1 cellular context compared by ENCODE assay signal in genomic region chr17:13353590-13353989, GRCh38.
TF ChIP-seq lines count a peak whose summit lies in the region.

No MANE protein-coding gene starts in this region.

TF ChIP-seq in SK-N-SH, 30 proteins besides CTCF, POLR2A, EP300 and RAD21:
- TF ChIP-seq RFX5 (IDR thresholded peaks at IDR 0.05; ENCODE audit: low read length) (no peak), JUND (IDR thresholded peaks at IDR 0.05) (peak; percentile 97), NFIC (IDR thresholded peaks at IDR 0.05; ENCODE audit: borderline replicate concordance) (peak; percentile 99), SIN3A (IDR thresholded peaks at IDR 0.05; ENCODE audit: borderline replicate concordance, low read depth, low read length) (peak; percentile 92; the same call in 1 of the 2 replicates), EZH2phosphoT487 (IDR thresholded peaks at IDR 0.05; ENCODE audit: borderline replicate concordance, low read depth) (no peak), YY1 (IDR thresholded peaks at IDR 0.05; ENCODE audit: low read depth) (peak; percentile 75), RXRA (IDR thresholded peaks at IDR 0.05; ENCODE audit: borderline replicate concordance, low read depth) (peak; percentile 97), GATA2 (CRISPR knock-in tag; IDR thresholded peaks at IDR 0.05) (no peak), MEF2A (IDR thresholded peaks at IDR 0.05; ENCODE audit: borderline replicate concordance, low read depth) (peak; percentile 86), GABPA (IDR thresholded peaks at IDR 0.05; ENCODE audit: low read depth) (no peak; the same call in 1 of the 2 replicates), FOXM1 (IDR thresholded peaks at IDR 0.05; ENCODE audit: low read depth) (peak; percentile 99), ELF1 (IDR thresholded peaks at IDR 0.05) (0 out of 2 replicates have a peak, but pooled peaks have one; percentile 53), TCF12 (IDR thresholded peaks at IDR 0.05) (peak; percentile 100), REST (IDR thresholded peaks at IDR 0.05; ENCODE audit: low read depth, low read length) (no peak; the same call in 1 of the 2 replicates), TEAD4 (IDR thresholded peaks at IDR 0.05; ENCODE audit: borderline replicate concordance, insufficient read depth) (peak; percentile 99), MXI1 (IDR thresholded peaks at IDR 0.05; ENCODE audit: low read depth, low read length) (peak; percentile 49), NRF1 (IDR thresholded peaks at IDR 0.05; ENCODE audit: low read depth, low read length) (no peak), PBX3 (IDR thresholded peaks at IDR 0.05) (peak; percentile 99), MAX (IDR thresholded peaks at IDR 0.05; ENCODE audit: low read depth) (peak; percentile 98), TAF1 (IDR thresholded peaks at IDR 0.05; ENCODE audit: borderline replicate concordance, low read depth, low read length) (peak; percentile 59; the same call in 1 of the 2 replicates), FOSL2 (IDR thresholded peaks at IDR 0.05; ENCODE audit: borderline replicate concordance, low read depth) (peak; percentile 78), FOXJ3 (CRISPR knock-in tag; IDR thresholded peaks at IDR 0.05) (no peak), SMC3 (IDR thresholded peaks at IDR 0.05; ENCODE audit: low read depth, low read length) (peak; percentile 28), CHD2 (IDR thresholded peaks at IDR 0.05; ENCODE audit: low read length, partially characterized antibody) (no peak), POLR2AphosphoS5 (IDR thresholded peaks at IDR 0.05; ENCODE audit: low read depth, low read length) (peak; percentile 98), RCOR1 (IDR thresholded peaks at IDR 0.05; ENCODE audit: low read length) (peak; percentile 62; the same call in 1 of the 2 replicates), USF1 (IDR thresholded peaks at IDR 0.05; ENCODE audit: borderline replicate concordance, low read depth) (peak; percentile 58)
- TF ChIP-seq, protein P1, sequence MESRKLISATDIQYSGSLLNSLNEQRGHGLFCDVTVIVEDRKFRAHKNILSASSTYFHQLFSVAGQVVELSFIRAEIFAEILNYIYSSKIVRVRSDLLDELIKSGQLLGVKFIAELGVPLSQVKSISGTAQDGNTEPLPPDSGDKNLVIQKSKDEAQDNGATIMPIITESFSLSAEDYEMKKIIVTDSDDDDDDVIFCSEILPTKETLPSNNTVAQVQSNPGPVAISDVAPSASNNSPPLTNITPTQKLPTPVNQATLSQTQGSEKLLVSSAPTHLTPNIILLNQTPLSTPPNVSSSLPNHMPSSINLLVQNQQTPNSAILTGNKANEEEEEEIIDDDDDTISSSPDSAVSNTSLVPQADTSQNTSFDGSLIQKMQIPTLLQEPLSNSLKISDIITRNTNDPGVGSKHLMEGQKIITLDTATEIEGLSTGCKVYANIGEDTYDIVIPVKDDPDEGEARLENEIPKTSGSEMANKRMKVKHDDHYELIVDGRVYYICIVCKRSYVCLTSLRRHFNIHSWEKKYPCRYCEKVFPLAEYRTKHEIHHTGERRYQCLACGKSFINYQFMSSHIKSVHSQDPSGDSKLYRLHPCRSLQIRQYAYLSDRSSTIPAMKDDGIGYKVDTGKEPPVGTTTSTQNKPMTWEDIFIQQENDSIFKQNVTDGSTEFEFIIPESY (IDR thresholded peaks at IDR 0.05; ENCODE audit: borderline replicate concordance, low read depth), result peak; percentile 90
- TF ChIP-seq, protein P2, sequence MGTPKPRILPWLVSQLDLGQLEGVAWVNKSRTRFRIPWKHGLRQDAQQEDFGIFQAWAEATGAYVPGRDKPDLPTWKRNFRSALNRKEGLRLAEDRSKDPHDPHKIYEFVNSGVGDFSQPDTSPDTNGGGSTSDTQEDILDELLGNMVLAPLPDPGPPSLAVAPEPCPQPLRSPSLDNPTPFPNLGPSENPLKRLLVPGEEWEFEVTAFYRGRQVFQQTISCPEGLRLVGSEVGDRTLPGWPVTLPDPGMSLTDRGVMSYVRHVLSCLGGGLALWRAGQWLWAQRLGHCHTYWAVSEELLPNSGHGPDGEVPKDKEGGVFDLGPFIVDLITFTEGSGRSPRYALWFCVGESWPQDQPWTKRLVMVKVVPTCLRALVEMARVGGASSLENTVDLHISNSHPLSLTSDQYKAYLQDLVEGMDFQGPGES (IDR thresholded peaks at IDR 0.05; ENCODE audit: low read depth, low read length), result no peak
- TF ChIP-seq, protein P3, sequence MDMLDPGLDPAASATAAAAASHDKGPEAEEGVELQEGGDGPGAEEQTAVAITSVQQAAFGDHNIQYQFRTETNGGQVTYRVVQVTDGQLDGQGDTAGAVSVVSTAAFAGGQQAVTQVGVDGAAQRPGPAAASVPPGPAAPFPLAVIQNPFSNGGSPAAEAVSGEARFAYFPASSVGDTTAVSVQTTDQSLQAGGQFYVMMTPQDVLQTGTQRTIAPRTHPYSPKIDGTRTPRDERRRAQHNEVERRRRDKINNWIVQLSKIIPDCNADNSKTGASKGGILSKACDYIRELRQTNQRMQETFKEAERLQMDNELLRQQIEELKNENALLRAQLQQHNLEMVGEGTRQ (IDR thresholded peaks at IDR 0.05; ENCODE audit: borderline replicate concordance, low read depth, low read length), result no peak
